Comparison of ENCODE assay signal across 8 cellular contexts in genomic region chr17:39462644-39463375, GRCh38. TPM values are rescaled to one million over a fixed set of nuclear protein-coding genes. Genes with fewer than 3 reads are reported as not detected.
DNase-seq lines count a peak whose midpoint lies in the region; ATAC-seq and TF ChIP-seq lines count a peak whose summit lies in the region.

No MANE protein-coding gene starts in this region.

- no peaks in the 10 kb centered on the region for H3K9me3 ChIP-seq in stomach smooth muscle (ENCODE audit: control insufficient read depth in 2 of 2, low read length in 2 of 2)

- DNase-seq in Calu3 (peak; percentile 59), M059J (ENCODE audit: low read depth) (peak; percentile 7), left colon (peak in 1 of 2 donors; percentile 24), DMS153 (lab: John Stamatoyannopoulos, UW) (no peak), NCI-H2227 treated with DMSO at 0.1 percent for 48 hours (lab: John Stamatoyannopoulos, UW) (no peak), GM10248 (ENCODE audit: extremely low spot score) (no peak)

- BruUV-seq in Calu3 (replicated peaks; lab: Mats Ljungman, UMichigan): TSS peak; percentile 48

- peak overlapping the region; percentile 96 to 99 for H3K4me3 ChIP-seq in stomach smooth muscle (ENCODE audit: low read length in 2 of 2)

- peak overlapping the region; percentile 79 for H3K4me3 Mint-ChIP-seq in Calu3 (ENCODE audit: low read depth, unreplicated experiment)
- H3K4me3 Mint-ChIP-seq in brain: peak overlapping the region; percentile 89 to 98 (median 94)

- H3K36me3 Mint-ChIP-seq in Calu3 (ENCODE audit: insufficient read depth, unreplicated experiment) (peaks cover 81% of the 10 kb centered on the region), brain (peaks cover 31% of the 10 kb centered on the region)

- H3K36me3 ChIP-seq in stomach smooth muscle (ENCODE audit: control insufficient read depth in 2 of 2, insufficient read depth in 2 of 2, low read length in 2 of 2): no peaks in the 10 kb centered on the region

- H3K9ac ChIP-seq in stomach smooth muscle (ENCODE audit: low read length in 2 of 2): peak overlapping the region; percentile 98 to 99

- H3K4me1 ChIP-seq in stomach smooth muscle (ENCODE audit: control insufficient read depth, insufficient read depth, low read length): peaks cover 9% of the 10 kb centered on the region

- TF ChIP-seq CTCF in Calu3 (IDR thresholded peaks at IDR 0.05; ENCODE audit: unreplicated experiment) (peak; percentile 6), brain (conservative IDR thresholded peaks at IDR 0.05) (no peak), GM10248 (IDR thresholded peaks at IDR 0.05; ENCODE audit: control extremely low read depth, extremely low read depth, low read depth, missing control alignments) (no peak)

- peak overlapping the region; percentile 81 for H3K27ac ChIP-seq in stomach smooth muscle (ENCODE audit: low read length)

- no peaks in the 10 kb centered on the region for H3K27me3 ChIP-seq in stomach smooth muscle (ENCODE audit: control insufficient read depth in 1 of 2, insufficient read depth in 2 of 2, low read length in 2 of 2)

- peak; percentile 10 for ATAC-seq in left colon

- POLR2A ChIA-PET in GM10248 (lab: Yijun Ruan, JAX): interaction anchor here (0.6 to 2.2 kb wide), 6 partner anchors 10 to 22 kb away, joined by 3 to 23 read pairs (median 7); partner anchors contain the start of gene MED1

- H3K4me1 Mint-ChIP-seq in Calu3 (ENCODE audit: low read depth, unreplicated experiment) (peaks cover 27% of the 10 kb centered on the region), brain (peaks cover 44% of the 10 kb centered on the region)

- intact Hi-C loops in Calu3 (cut with micrococcal nuclease; ENCODE audit: unreplicated experiment): loop anchor here (10.0 kb wide), 1 partner anchor 222 kb away; the partner anchor contains the start of gene PGAP3
- intact Hi-C loops in left colon (cut with DNase I, micrococcal nuclease): no loop called here

- H3K27me3 Mint-ChIP-seq in Calu3 (ENCODE audit: unreplicated experiment) (no peaks in the 10 kb centered on the region), brain (peaks cover 20% of the 10 kb centered on the region)

- H3K9me3 Mint-ChIP-seq in Calu3 (ENCODE audit: low read depth, unreplicated experiment): no peaks in the 10 kb centered on the region
- no peaks in the 10 kb centered on the region for H3K9me3 Mint-ChIP-seq in brain

- H3K27ac Mint-ChIP-seq in Calu3 (ENCODE audit: unreplicated experiment) (peak overlapping the region; percentile 92), brain (peak overlapping the region; percentile 91 to 99 (median 98))

- CTCF ChIA-PET in Calu3 (lab: Charles Lee): interaction anchor here (0.6 to 6.2 kb wide), 13 partner anchors 12 to 256 kb away, joined by 3 to 149 read pairs (median 9); partner anchors contain the start of genes FBXL20 and MED1
- CTCF ChIA-PET in GM10248 (lab: Yijun Ruan, JAX): interaction anchor here (1.3 to 3.0 kb wide), 2 partner anchors 11 to 18 kb away, joined by 3 to 9 read pairs; no protein-coding TSS in a partner anchor

RNA-seq across cellular contexts. Expression of gene CDK12, which starts 1.5 kb away (rescaled TPM):
- 321 and 329 TPM in 2 replicates for total RNA-seq in Calu3 (2022)
- 21.5 and 30.7 TPM in 2 replicates for total RNA-seq in M059J (2014; rRNA removed; shearing (Covaris generic))
- polyA plus RNA-seq in brain (ENCODE audit: insufficient read depth, low read depth, low replicate concordance): 23.2 TPM
- 10 to 100 TPM; 45.0 to 57.9 TPM for total RNA-seq in left colon

RNA-seq across cellular contexts. Expression of gene MED1, which starts 11.7 kb away (rescaled TPM):
- total RNA-seq in Calu3 (2022) (227 and 230 TPM in 2 replicates), left colon (10 to 100 TPM; 25.3 to 28.3 TPM)
- 15.3 and 18.7 TPM in 2 replicates for total RNA-seq in M059J (2014; rRNA removed; shearing (Covaris generic))
- 26.1 TPM for polyA plus RNA-seq in brain (ENCODE audit: insufficient read depth, low read depth, low replicate concordance)

Comparison
In these comparisons a context has a peak if more than half of its experiments do, and no peak if none do; other contexts are left out.
1. DNase-seq: peak in Calu3 (single experiment) and M059J (single experiment); none in DMS153 (single experiment), NCI-H2227 treated with DMSO at 0.1 percent for 48 hours (single experiment) and GM10248 (single experiment).